Comparison of ENCODE assay signal across 2 cellular contexts in genomic region chr4:15668566-15669435, GRCh38.
TF ChIP-seq lines count a peak whose summit lies in the region.

No MANE protein-coding gene starts in this region.

TF ChIP-seq in GM12891, 5 proteins besides CTCF, POLR2A, EP300 and RAD21:
- no peak for TF ChIP-seq PAX5 (IDR thresholded peaks at IDR 0.05; ENCODE audit: insufficient read depth, low read length, severe bottlenecking)
- no peak for TF ChIP-seq POU2F2 (IDR thresholded peaks at IDR 0.05; ENCODE audit: low read depth, low read length)
- TF ChIP-seq SPI1 (IDR thresholded peaks at IDR 0.05; ENCODE audit: low read depth, low read length) = no peak
TF ChIP-seq in GM12891: peak in this region for 0.

TF ChIP-seq in endothelial cell of umbilical vein, 7 proteins besides CTCF, POLR2A, EP300 and RAD21:
- TF ChIP-seq JUN (IDR thresholded peaks at IDR 0.05; ENCODE audit: borderline replicate concordance, insufficient read depth, insufficient read length, low read depth) (no peak), MYC (IDR thresholded peaks at IDR 0.05; ENCODE audit: low read depth, low read length) (no peak), MAX (IDR thresholded peaks at IDR 0.05; ENCODE audit: insufficient read depth, insufficient read length) (no peak), EZH2 (IDR thresholded peaks at IDR 0.05; ENCODE audit: borderline replicate concordance, low read depth, low read length, severe bottlenecking) (no peak), POLR2AphosphoS5 (IDR thresholded peaks at IDR 0.05; ENCODE audit: insufficient read depth, low read depth, low read length) (no peak), FOS (IDR thresholded peaks at IDR 0.05; ENCODE audit: borderline replicate concordance, insufficient read depth, low read length) (no peak), GATA2 (IDR thresholded peaks at IDR 0.05; ENCODE audit: insufficient read depth, insufficient read length, low read depth, low read length) (no peak)
TF ChIP-seq in endothelial cell of umbilical vein: peak in this region for 0.
